16 cellular contexts compared by ENCODE assay signal in the genomic region with DNA sequence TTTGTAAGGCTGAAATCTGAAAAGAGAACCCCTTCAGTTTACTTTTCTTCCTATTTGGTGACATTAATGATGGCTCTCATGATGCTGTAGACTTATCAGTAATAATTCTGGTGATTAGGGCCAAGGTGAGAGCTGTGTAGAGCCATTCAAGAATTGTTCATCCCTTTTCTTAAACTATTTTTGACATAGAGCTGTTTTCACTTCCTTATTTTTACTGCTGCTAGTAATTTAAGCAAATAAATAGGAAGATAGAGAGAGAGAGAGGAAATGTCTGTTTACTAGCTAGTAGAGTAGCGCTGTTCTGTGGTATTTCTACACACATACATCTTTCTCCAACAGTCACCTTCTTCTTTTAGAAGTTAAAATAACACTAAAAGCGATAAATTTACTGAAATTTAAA.
"Had no signal": no experiment of that assay in that cellular context is flagged by ENCODE, and none has a peak within 500 bp of the region (broad histone marks: within the 10 kb centered on the region; RNA-seq: fewer than 3 reads in every experiment).

No MANE protein-coding gene starts in this region.

- H3K27me3 ChIP-seq: adrenal gland, breast epithelium, left lung, testis, upper lobe of left lung had no signal

- DNase-seq: activated CD4-positive, alpha-beta T cell treated with anti-CD3 and anti-CD28 coated beads for 36 hours; activated CD4-positive, alpha-beta T cell treated with anti-CD3 and anti-CD28 coated beads, Interleukin-2, amount 50 U/mL, for 48 hours; activated gamma-delta T cell; adrenal gland; cortex of kidney; erythroblast; head of caudate nucleus; left lung; stimulated activated CD4-positive, alpha-beta T cell treated with anti-CD3 and anti-CD28 coated beads, Interleukin-4, amount 100 ng/mL, for 1 hour; testis; upper lobe of left lung had no signal

- H3K9me3 ChIP-seq: adrenal gland, breast epithelium, left lung, testis, upper lobe of left lung had no signal

- H3K27ac ChIP-seq: adrenal gland, breast epithelium, left lung, testis, upper lobe of left lung had no signal

- H3K36me3 ChIP-seq: adrenal gland, breast epithelium, left lung, upper lobe of left lung had no signal

- H3K4me3 ChIP-seq: adrenal gland, breast epithelium, left lung, smooth muscle cell, testis, upper lobe of left lung had no signal

- H3K4me1 ChIP-seq: adrenal gland, breast epithelium, left lung, testis, upper lobe of left lung had no signal

- ATAC-seq: activated CD4-positive, alpha-beta T cell treated with anti-CD3 and anti-CD28 coated beads for 36 hours; activated naive CD4-positive, alpha-beta T cell treated with anti-CD3 and anti-CD28 coated beads, Interleukin-2, amount 50 U/mL, for 72 hours; left lung; sciatic nerve; WTC11 had no signal
